In genomic region chr11:17720796-17721171, GRCh38 we compare ENCODE assay signal across 16 cellular contexts. TPM values are rescaled to one million over a fixed set of nuclear protein-coding genes. Genes with fewer than 3 reads are reported as not detected.
DNase-seq lines count a peak whose midpoint lies in the region; ATAC-seq and TF ChIP-seq lines count a peak whose summit lies in the region.
"Had no signal": no experiment of that assay in that cellular context is flagged by ENCODE, and none has a peak within 500 bp of the region (broad histone marks: within the 10 kb centered on the region; RNA-seq: fewer than 3 reads in every experiment).

No MANE protein-coding gene starts in this region.

- no peak overlapping the region for H3K9ac ChIP-seq in HUES48 (ENCODE audit: low read depth, low read length)
- H3K9ac ChIP-seq in endodermal cell (ENCODE audit: extremely low read depth, low read length, poor library complexity, severe bottlenecking) = no peak overlapping the region

- H3K27ac Mint-ChIP-seq in endodermal cell = no peak overlapping the region
- H3K27ac Mint-ChIP-seq: activated CD8-positive, alpha-beta T cell treated with anti-CD3 and anti-CD28 coated beads, Interleukin-2, amount 10 ng/mL, durations not matched to agents 7 days and 5 days had no signal

- H3K4me3 ChIP-seq in HUES48 (ENCODE audit: low read depth, low read length) (peak overlapping the region; percentile 36), endodermal cell (ENCODE audit: low read length) (no peak overlapping the region), psoas muscle (peak overlapping the region; percentile 75)
- H3K4me3 ChIP-seq: ascending aorta had no signal

- H3K27ac ChIP-seq in HUES48 (ENCODE audit: low read depth, low read length) (no peak overlapping the region), endodermal cell (ENCODE audit: low read depth, low read length) (no peak overlapping the region), psoas muscle (peak overlapping the region; percentile 94)
- H3K27ac ChIP-seq: ascending aorta had no signal

- H3K9me3 ChIP-seq in HUES48 (ENCODE audit: control insufficient read depth, insufficient read depth, low read length) = no peaks in the 10 kb centered on the region
- H3K9me3 ChIP-seq in endodermal cell (ENCODE audit: control insufficient read depth, low read length) = no peaks in the 10 kb centered on the region
- H3K9me3 ChIP-seq in psoas muscle = no peaks in the 10 kb centered on the region
- H3K9me3 ChIP-seq: ascending aorta had no signal

- in situ Hi-C loops in KBM-7 (cut with MboI; ENCODE audit: low pct_unique_long_range_greater_than_20kb, low sequenced_read_pairs) = no loop called here

- H3K36me3 ChIP-seq in HUES48 (ENCODE audit: control insufficient read depth, insufficient read depth, low read length) (no peaks in the 10 kb centered on the region), endodermal cell (ENCODE audit: control insufficient read depth, insufficient read depth, low read length) (no peaks in the 10 kb centered on the region), psoas muscle (ENCODE audit: insufficient read depth in 1 of 2, low read depth in 1 of 2) (peaks cover 0 to 22% of the 10 kb centered on the region in 2 donors)
- H3K36me3 ChIP-seq: ascending aorta had no signal

- WGBS in endodermal cell (ENCODE audit: insufficient coverage in 1 of 2, insufficient read length in 1 of 2), 2 experiments = 3 to 9% methylated on average over 5 to 24 of the region's 24 CpGs
- WGBS in psoas muscle, 3 donors = 0 to 2% (median 2%) methylated on average over 22 to 24 of the region's 24 CpGs

- H3K27me3 Mint-ChIP-seq in endodermal cell (ENCODE audit: insufficient read depth) = peaks cover 64% of the 10 kb centered on the region

- intact Hi-C loops in psoas muscle (cut with DNase I) = loop anchor here (2.0 to 10.0 kb wide), 5 partner anchors 33 to 646 kb away; partner anchors contain the start of genes KCNJ11 (in 1 of the 2) and RPS13 (in 1 of the 2)

- TF ChIP-seq CTCF in endodermal cell (conservative IDR thresholded peaks at IDR 0.05) = peak; percentile 18
- TF ChIP-seq CTCF in psoas muscle (IDR thresholded peaks at IDR 0.05) = no peak

- DNase-seq in NCI-H1694 (lab: John Stamatoyannopoulos, UW) (peak; percentile 15), NCI-H1694 treated with DMSO at 0.1 percent for 48 hours (lab: John Stamatoyannopoulos, UW) (no peak), endodermal cell (peak; percentile 75), psoas muscle (peak in 1 of 2 donors; percentile 84), GDM1 (lab: John Stamatoyannopoulos, UW) (no peak), KBM-7 (no peak)
- DNase-seq: activated CD8-positive, alpha-beta T cell treated with anti-CD3 and anti-CD28 coated beads, Interleukin-2, amount 10 ng/mL, durations not matched to agents 7 days and 5 days; Calu3; NCI-H1048; SHP77 had no signal

- H3K27me3 ChIP-seq in HUES48 (ENCODE audit: control insufficient read depth, insufficient read depth, low read length) (peaks cover 98% of the 10 kb centered on the region), endodermal cell (ENCODE audit: control insufficient read depth, insufficient read depth, low read length, poor library complexity, severe bottlenecking) (peaks cover 100% of the 10 kb centered on the region), psoas muscle (ENCODE audit: insufficient read depth in 3 of 3, low read length in 2 of 3) (peaks cover 0 to 14% (median 0%) of the 10 kb centered on the region in 3 donors)

- ATAC-seq in psoas muscle = peak; percentile 10 to 55 (median 34)
- no peak for ATAC-seq in HG02981 (IDR thresholded peaks at IDR 0.05; ENCODE audit: unreplicated experiment)
- ATAC-seq: activated CD8-positive, alpha-beta T cell treated with anti-CD3 and anti-CD28 coated beads, Interleukin-2, amount 10 ng/mL, durations not matched to agents 7 days and 5 days had no signal

- H3K4me3 Mint-ChIP-seq in endodermal cell = peak overlapping the region; percentile 20
- H3K4me3 Mint-ChIP-seq: activated CD8-positive, alpha-beta T cell treated with anti-CD3 and anti-CD28 coated beads, Interleukin-2, amount 10 ng/mL, durations not matched to agents 7 days and 5 days had no signal

- no peaks in the 10 kb centered on the region for H3K36me3 Mint-ChIP-seq in endodermal cell (ENCODE audit: low read depth)

- H3K9me3 Mint-ChIP-seq in endodermal cell = no peaks in the 10 kb centered on the region

- H3K4me1 ChIP-seq in HUES48 (ENCODE audit: control insufficient read depth, insufficient read depth, low read length) (peaks cover 3% of the 10 kb centered on the region), endodermal cell (ENCODE audit: control insufficient read depth, insufficient read depth, low read length) (no peaks in the 10 kb centered on the region), psoas muscle (peaks cover 7% of the 10 kb centered on the region)

- H3K4me1 Mint-ChIP-seq in endodermal cell = peaks cover 7% of the 10 kb centered on the region

RNA-seq across cellular contexts. Expression of gene MYOD1, which starts 1.4 kb away (rescaled TPM):
- not detected for total RNA-seq in endodermal cell
- not detected for polyA plus RNA-seq in endodermal cell (2013, experiment 1 of 2)
- polyA plus RNA-seq in endodermal cell (2013, experiment 2 of 2) = not detected
- total RNA-seq in psoas muscle = 10 to 100 TPM; 45.6 to 95.7 (median 60.4) TPM
- 10 to 100 TPM in 1 of 3 donors, 1 to 10 TPM in 2; 5.0 to 63.6 (median 6.8) TPM for polyA plus RNA-seq in psoas muscle
- total RNA-seq: activated CD8-positive, alpha-beta T cell treated with anti-CD3 and anti-CD28 coated beads, Interleukin-2, amount 10 ng/mL, durations not matched to agents 7 days and 5 days; ascending aorta; Calu3; HT1080; osteocyte had no signal
- polyA plus RNA-seq: AG04450 had no signal

RNA-seq across cellular contexts. Expression of gene KCNC1, which starts 13.8 kb away (rescaled TPM):
- total RNA-seq in endodermal cell = not detected
- 1.3 TPM for polyA plus RNA-seq in endodermal cell (2013, experiment 1 of 2)
- 1.3 TPM for polyA plus RNA-seq in endodermal cell (2013, experiment 2 of 2)
- total RNA-seq in psoas muscle = 1 to 10 TPM in 1 of 4 donors, under 1 TPM in 3; 0.05 to 1.1 (median 0.47) TPM
- polyA plus RNA-seq in psoas muscle = under 1 TPM; 0.01 to 0.13 (median 0.05) TPM
- total RNA-seq: activated CD8-positive, alpha-beta T cell treated with anti-CD3 and anti-CD28 coated beads, Interleukin-2, amount 10 ng/mL, durations not matched to agents 7 days and 5 days; ascending aorta; osteocyte had no signal
- polyA plus RNA-seq: AG04450 had no signal

Comparison
In these comparisons a context has a peak if more than half of its experiments do, and no peak if none do; other contexts are left out.
1. DNase-seq: peak in NCI-H1694 (single experiment) and endodermal cell (single experiment); none in NCI-H1694 treated with DMSO at 0.1 percent for 48 hours (single experiment), GDM1 (single experiment) and KBM-7 (single experiment).
2. RNA of gene MYOD1, which starts 1.4 kb away (total RNA-seq): 45.6 to 95.7 TPM in psoas muscle; not detected in endodermal cell; every median in the first group is over 10 times any median in the second.